ENCODE assay signal across 9 cellular contexts in the genomic region with DNA sequence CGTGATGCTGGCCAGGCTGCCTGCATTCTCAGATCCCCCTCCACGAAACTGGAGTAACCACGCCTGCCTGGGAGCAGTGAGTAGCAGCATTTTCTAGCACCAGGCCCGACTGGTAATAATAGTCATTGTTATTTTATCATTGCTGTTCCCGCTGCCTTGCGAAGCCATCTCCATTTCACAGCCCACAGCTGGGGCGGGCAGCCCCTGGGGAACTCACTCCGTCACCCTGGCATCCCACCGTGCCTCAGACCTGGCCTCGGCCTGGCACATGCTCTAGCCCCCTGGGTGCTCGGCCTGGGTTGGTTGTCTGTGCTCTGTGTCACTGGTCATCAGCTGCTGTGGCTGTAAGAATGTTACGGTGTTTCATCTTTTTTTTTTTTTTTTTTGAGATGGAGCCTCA.
"Had no signal": no experiment of that assay in that cellular context is flagged by ENCODE, and none has a peak within 500 bp of the region (broad histone marks: within the 10 kb centered on the region; RNA-seq: fewer than 3 reads in every experiment).

No MANE protein-coding gene starts in this region.

- H3K4me3 ChIP-seq: GM23248, HAP-1 had no signal

- H3K4me1 Mint-ChIP-seq: IgD-negative memory B cell had no signal

- DNase-seq: GM23248, GOT3, H7, HFFc6 had no signal

- H3K9ac ChIP-seq: GM23248 had no signal

- H3K9me3 ChIP-seq: HAP-1 had no signal

- H3K27ac Mint-ChIP-seq: HFFc6, IgD-negative memory B cell had no signal

- H3K36me3 Mint-ChIP-seq: IgD-negative memory B cell had no signal

- H3K9me3 Mint-ChIP-seq: HFFc6, IgD-negative memory B cell had no signal

- ATAC-seq: HCT116, HepG2 had no signal

- H3K27me3 Mint-ChIP-seq: IgD-negative memory B cell had no signal

- H2AFZ ChIP-seq: GM23248 had no signal

- H3K4me3 Mint-ChIP-seq: HFFc6, IgD-negative memory B cell had no signal

- H3K27ac ChIP-seq: GM23248, HL-60 had no signal

- H3K4me1 ChIP-seq: HAP-1 had no signal
